13 cellular contexts compared by ENCODE assay signal in the genomic region with DNA sequence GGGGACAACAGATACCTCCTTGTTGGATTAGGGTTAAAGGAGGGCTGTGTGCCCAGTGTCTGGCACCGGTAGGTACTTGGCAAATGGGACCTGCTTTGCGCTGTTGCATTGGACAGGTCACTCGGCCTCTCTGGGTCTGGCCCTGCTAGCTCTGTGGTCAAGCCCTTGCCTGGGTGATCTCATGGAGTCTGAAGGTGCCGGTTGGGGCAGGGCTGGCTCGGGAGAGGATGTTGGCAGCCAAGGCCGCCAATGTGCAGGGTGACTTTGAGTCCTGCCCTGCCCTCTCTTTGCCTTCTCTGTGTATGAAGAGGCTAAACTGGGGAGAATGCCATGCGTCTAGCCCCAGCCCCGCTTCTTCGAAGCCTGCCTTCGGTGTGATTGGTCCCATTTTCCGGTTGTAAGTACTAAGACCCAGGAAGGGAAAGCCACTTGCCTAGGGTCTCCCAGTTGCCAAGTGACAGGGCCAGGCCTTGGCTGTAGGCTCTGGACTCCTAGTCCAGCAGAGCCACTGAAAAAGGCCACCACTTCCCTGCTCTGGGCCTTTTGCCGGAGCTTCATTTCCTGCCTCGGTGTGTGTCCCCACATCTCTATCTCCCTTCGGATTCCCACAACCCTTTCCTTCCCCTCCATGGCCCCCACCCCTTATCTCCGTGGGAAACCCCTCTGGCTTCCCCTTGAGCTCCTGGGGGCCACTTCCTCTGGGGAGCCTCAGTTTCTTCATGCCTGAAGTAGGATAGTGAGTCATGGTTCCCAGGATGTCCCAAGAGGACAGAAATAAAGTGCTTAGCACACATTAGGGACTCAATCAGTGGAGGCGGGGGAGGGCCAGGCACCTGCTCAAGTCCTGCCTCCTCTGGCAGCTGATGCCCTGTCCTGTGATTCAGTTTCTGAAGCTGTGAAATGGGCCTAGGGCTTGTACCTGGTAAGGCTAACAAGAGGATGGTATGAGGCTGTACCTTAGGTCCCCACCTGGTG. TPM values are rescaled to one million over a fixed set of nuclear protein-coding genes. Genes with fewer than 3 reads are reported as not detected.
DNase-seq lines count a peak whose midpoint lies in the region; ATAC-seq, FAIRE-seq and TF ChIP-seq lines count a peak whose summit lies in the region.
"Had no signal": no experiment of that assay in that cellular context is flagged by ENCODE, and none has a peak within 500 bp of the region (broad histone marks: within the 10 kb centered on the region; RNA-seq: fewer than 3 reads in every experiment).

No MANE protein-coding gene starts in this region.

- H3K27ac Mint-ChIP-seq in MCF 10A (ENCODE audit: low read depth, unreplicated experiment), result peak overlapping the region; percentile 72
- peak overlapping the region; percentile 25 for H3K27ac Mint-ChIP-seq in activated T-helper 17 cell treated with anti-CD3 and anti-CD28 coated beads, Interleukin-2, amount 50 U/mL, for 72 hours

- H3K9me3 ChIP-seq in breast epithelium, result no peaks in the 10 kb centered on the region
- no peaks in the 10 kb centered on the region for H3K9me3 ChIP-seq in HepG2 (ENCODE audit: low read length)
- H3K9me3 ChIP-seq in vagina, result no peaks in the 10 kb centered on the region
- H3K9me3 ChIP-seq: BE2C had no signal

- POLR2A ChIA-PET in MCF 10A (lab: Yijun Ruan, JAX), result interaction anchor here (0.5 to 1.2 kb wide), 2 partner anchors 9 to 55 kb away, joined by 3 read pairs; no protein-coding TSS in a partner anchor
- POLR2A ChIA-PET in HepG2 (lab: Yijun Ruan, JAX), result interaction anchor here (1.6 to 2.0 kb wide), 2 partner anchors 12 to 27 kb away, joined by 4 to 7 read pairs; no protein-coding TSS in a partner anchor

- no peaks in the 10 kb centered on the region for H3K27me3 ChIP-seq in breast epithelium
- peaks cover 0 to 5% of the 10 kb centered on the region in 2 experiments; a peak in 1 of 5 replicates for H3K27me3 ChIP-seq in HepG2 (ENCODE audit: control insufficient read depth in 1 of 2, insufficient read depth in 2 of 2, low read length in 2 of 2)
- no peaks in the 10 kb centered on the region for H3K27me3 ChIP-seq in vagina
- H3K27me3 ChIP-seq: BE2C had no signal

- intact Hi-C loops in MCF 10A (cut with micrococcal nuclease), result no loop called here
- intact Hi-C loops in breast epithelium (cut with DNase I; ENCODE audit: low total_unique reads), result loop anchor here (10.0 kb wide), 1 partner anchor 55 kb away; no protein-coding TSS in a partner anchor
- intact Hi-C loops in HepG2 (cut with micrococcal nuclease; ENCODE audit: unreplicated experiment), result no loop called here
- intact Hi-C loops in vagina (cut with DNase I), result no loop called here

- H2AFZ ChIP-seq in HepG2 (ENCODE audit: low read length), result no peak overlapping the region

- in situ Hi-C loops in HepG2 (cut with HindIII; ENCODE audit: extremely low pct_ligation_motif_present, low pct_unique_long_range_greater_than_20kb), result no loop called here

- no peak overlapping the region for H3K4me3 Mint-ChIP-seq in MCF 10A (ENCODE audit: unreplicated experiment)
- no peak overlapping the region for H3K4me3 Mint-ChIP-seq in activated T-helper 17 cell treated with anti-CD3 and anti-CD28 coated beads, Interleukin-2, amount 50 U/mL, for 72 hours

- H3K27ac ChIP-seq in breast epithelium (peak overlapping the region in 1 of 2 donors; percentile 4), HepG2 (ENCODE audit: extremely low read length, insufficient read depth, low read length) (peak overlapping the region; percentile 4), vagina (peak overlapping the region; percentile 22)

- H3K4me1 Mint-ChIP-seq in MCF 10A (ENCODE audit: insufficient read depth, unreplicated experiment), result peaks cover 19% of the 10 kb centered on the region
- no peaks in the 10 kb centered on the region for H3K4me1 Mint-ChIP-seq in activated T-helper 17 cell treated with anti-CD3 and anti-CD28 coated beads, Interleukin-2, amount 50 U/mL, for 72 hours

- 92% methylated on average over 16 of the region's 16 CpGs for WGBS in HepG2 (ENCODE audit: low lambda C conversion rate)

- no peak for TF ChIP-seq RAD21 in HepG2 (CRISPR knock-in tag; IDR thresholded peaks at IDR 0.05)

- no peak for ATAC-seq in activated T-helper 17 cell treated with anti-CD3 and anti-CD28 coated beads, Interleukin-2, amount 50 U/mL, for 72 hours (replicated peaks)
- no peak for ATAC-seq in HepG2
- no peak for ATAC-seq in GM18511 (IDR thresholded peaks at IDR 0.05; ENCODE audit: unreplicated experiment)

- peaks cover 82% of the 10 kb centered on the region for H4K20me1 ChIP-seq in HepG2 (ENCODE audit: insufficient read depth, low read length)

- DNase-seq in MCF 10A (ENCODE audit: unreplicated experiment) (no peak), breast epithelium (ENCODE audit: low spot score in 2 of 2) (no peak), HepG2 (ENCODE audit: low spot score) (no peak), vagina (ENCODE audit: extremely low spot score in 2 of 2) (no peak), NCI-H1048 (lab: John Stamatoyannopoulos, UW) (no peak), NCI-H226 (no peak)
- DNase-seq: BE2C; NCI-H1694 treated with DMSO at 0.1 percent for 48 hours; stimulated activated CD4-positive, alpha-beta T cell treated with anti-CD3 and anti-CD28 coated beads, Interleukin-4, amount 100 ng/mL, for 1 hour had no signal

- no peaks in the 10 kb centered on the region for H3K27me3 Mint-ChIP-seq in MCF 10A (ENCODE audit: insufficient read depth, unreplicated experiment)
- H3K27me3 Mint-ChIP-seq in activated T-helper 17 cell treated with anti-CD3 and anti-CD28 coated beads, Interleukin-2, amount 50 U/mL, for 72 hours, result no peaks in the 10 kb centered on the region

- H3K9ac ChIP-seq in HepG2 (ENCODE audit: insufficient read depth, low read depth, low read length), result no peak overlapping the region

- TF ChIP-seq EP300 in HepG2 (IDR thresholded peaks at IDR 0.05; ENCODE audit: low read depth in 2 of 2, low read length in 2 of 2) (no peak), HepG2 (CRISPR knock-in tag; IDR thresholded peaks at IDR 0.05; ENCODE audit: borderline replicate concordance) (no peak)

- CTCF ChIA-PET in MCF 10A (lab: Yijun Ruan, JAX) (interaction anchor here (0.6 to 3.0 kb wide), 4 partner anchors 9 to 579 kb away, joined by 3 to 8 read pairs (median 6); no protein-coding TSS in a partner anchor), HepG2 (lab: Yijun Ruan, JAX; ENCODE audit: low intra/inter-chr PET ratio, low total read pairs) (no interaction called here)

- peaks cover 91% of the 10 kb centered on the region for H3K79me2 ChIP-seq in HepG2 (ENCODE audit: insufficient read depth, low read length)

- no peaks in the 10 kb centered on the region for H3K36me3 ChIP-seq in breast epithelium
- peaks cover 32 to 70% of the 10 kb centered on the region in 2 experiments for H3K36me3 ChIP-seq in HepG2 (replicated peaks in 1 of 2; ENCODE audit: control insufficient read depth in 1 of 2, insufficient read depth in 2 of 2, low read length in 2 of 2)
- H3K36me3 ChIP-seq in vagina, result no peaks in the 10 kb centered on the region
- H3K36me3 ChIP-seq: BE2C had no signal

- peaks cover 5% of the 10 kb centered on the region for H3K36me3 Mint-ChIP-seq in MCF 10A (ENCODE audit: insufficient read depth, unreplicated experiment)
- no peaks in the 10 kb centered on the region for H3K36me3 Mint-ChIP-seq in activated T-helper 17 cell treated with anti-CD3 and anti-CD28 coated beads, Interleukin-2, amount 50 U/mL, for 72 hours (ENCODE audit: low read depth)

- no peaks in the 10 kb centered on the region for H3K9me3 Mint-ChIP-seq in MCF 10A (ENCODE audit: unreplicated experiment)
- H3K9me3 Mint-ChIP-seq in activated T-helper 17 cell treated with anti-CD3 and anti-CD28 coated beads, Interleukin-2, amount 50 U/mL, for 72 hours, result no peaks in the 10 kb centered on the region

- TF ChIP-seq POLR2A in breast epithelium (IDR thresholded peaks at IDR 0.05) (no peak), HepG2 (IDR thresholded peaks at IDR 0.05; ENCODE audit: insufficient read depth in 1 of 2, low read depth in 2 of 2, low read length in 2 of 2) (peak in 1 of 2 experiments; percentile 10; a peak in 2 of 4 replicates), vagina (IDR thresholded peaks at IDR 0.05) (no peak)

- no peak for FAIRE-seq in HepG2 (lab: Jason Lieb, UNC)
- FAIRE-seq: colon, urothelium cell line had no signal

- BruUV-seq in MCF 10A (replicated peaks; lab: Mats Ljungman, UMichigan) (no TSS peak), HepG2 (replicated peaks; lab: Mats Ljungman, UMichigan) (no TSS peak)

- TF ChIP-seq CTCF in MCF 10A (IDR thresholded peaks at IDR 0.05; ENCODE audit: unreplicated experiment), result no peak
- no peak for TF ChIP-seq CTCF in breast epithelium (IDR thresholded peaks at IDR 0.05)
- TF ChIP-seq CTCF in HepG2 (CRISPR knock-in tag; IDR thresholded peaks at IDR 0.05), result no peak
- no peak for TF ChIP-seq CTCF in vagina (IDR thresholded peaks at IDR 0.05)

- H3K4me3 ChIP-seq in breast epithelium (no peak overlapping the region), HepG2 (replicated peaks in 1 of 3; ENCODE audit: insufficient read depth in 1 of 3, low read depth in 2 of 3, low read length in 3 of 3) (no peak overlapping the region), vagina (no peak overlapping the region)

- H3K4me1 ChIP-seq in breast epithelium (peaks cover 0 to 7% of the 10 kb centered on the region in 2 donors), HepG2 (ENCODE audit: insufficient read depth, low read length) (peaks cover 68% of the 10 kb centered on the region), vagina (peaks cover 73% of the 10 kb centered on the region)
- H3K4me1 ChIP-seq: BE2C had no signal

- no peak overlapping the region for H3K4me2 ChIP-seq in HepG2 (ENCODE audit: low read depth, low read length)

RNA-seq across cellular contexts. Expression of gene SRC, which starts 3.9 kb away (rescaled TPM):
- 28.1 and 29.5 TPM in 2 replicates for total RNA-seq in MCF 10A (2022)
- total RNA-seq in breast epithelium, result 10 to 100 TPM; 12.8 to 25.6 (median 20.6) TPM
- 1 to 10 TPM; 5.1 to 6.4 TPM for total RNA-seq in activated T-helper 17 cell treated with anti-CD3 and anti-CD28 coated beads, Interleukin-2, amount 50 U/mL, for 72 hours
- total RNA-seq in HepG2 (2016; rRNA removed; fragmentation: Illumina TruSeq; extraction: Trizol), result 54.7 and 59.7 TPM in 2 replicates
- total RNA-seq in HepG2 (2016; cell fraction: cytosol; rRNA removed; fragmentation: Illumina TruSeq; extraction: Trizol; ENCODE audit: low read depth), result 18.4 and 21.0 TPM in 2 replicates
- 48.2 and 56.8 TPM in 2 replicates for total RNA-seq in HepG2 (2016; cell fraction: insoluble cytoplasmic fraction; rRNA removed; fragmentation: Illumina TruSeq; extraction: Trizol)
- total RNA-seq in HepG2 (2016; cell fraction: membrane; rRNA removed; fragmentation: Illumina TruSeq; extraction: Trizol), result 25.3 and 30.3 TPM in 2 replicates
- 60.1 and 65.6 TPM in 2 replicates for total RNA-seq in HepG2 (2016; cell fraction: nucleus; rRNA removed; fragmentation: Illumina TruSeq; extraction: Trizol)
- 192 and 229 TPM in 2 replicates for polyA plus RNA-seq in HepG2 (2011; rRNA removed)
- polyA plus RNA-seq in HepG2 (2011; cell fraction: cytosol; rRNA removed), result 97.4 and 112 TPM in 2 replicates
- polyA plus RNA-seq in HepG2 (2011; cell fraction: nucleus; rRNA removed), result 448 and 459 TPM in 2 replicates
- polyA plus RNA-seq in HepG2 (2012), result 148 and 158 TPM in 2 replicates
- 3.4 and 4.0 TPM in 2 replicates for polyA plus RNA-seq in HepG2 (2016; cell fraction: cytosol; fragmentation: Illumina TruSeq; extraction: Trizol; ENCODE audit: low read depth)
- 43.5 and 52.9 TPM in 2 replicates for polyA plus RNA-seq in HepG2 (2016; cell fraction: insoluble cytoplasmic fraction; fragmentation: Illumina TruSeq; extraction: Trizol; ENCODE audit: low read depth)
- 13.5 and 16.0 TPM in 2 replicates for polyA plus RNA-seq in HepG2 (2016; cell fraction: membrane; fragmentation: Illumina TruSeq; extraction: Trizol; ENCODE audit: low read depth)
- polyA plus RNA-seq in HepG2 (2016; cell fraction: nucleus; fragmentation: Illumina TruSeq; extraction: Trizol; ENCODE audit: insufficient read depth, low read depth), result 92.1 and 101 TPM in 2 replicates
- polyA minus RNA-seq in HepG2 (2011; rRNA and poly(A)+ RNA removed; ENCODE audit: low replicate concordance), result 0.87 and 280 TPM in 2 replicates
- polyA minus RNA-seq in HepG2 (2011; cell fraction: cytosol; rRNA and poly(A)+ RNA removed), result 92.5 and 127 TPM in 2 replicates
- 209 and 267 TPM in 2 replicates for polyA minus RNA-seq in HepG2 (2011; cell fraction: nucleus; rRNA and poly(A)+ RNA removed)
- 48.6 TPM for total RNA-seq in vagina
